ENCODE assay signal across 8 cellular contexts in genomic region chr1:166840309-166841302, GRCh38. TPM values are rescaled to one million over a fixed set of nuclear protein-coding genes. Genes with fewer than 3 reads are reported as not detected.
DNase-seq lines count a peak whose midpoint lies in the region; ATAC-seq and TF ChIP-seq lines count a peak whose summit lies in the region.

No MANE protein-coding gene starts in this region.

- WGBS in lung, 2 donors = 27 to 36% methylated on average over 16 of the region's 16 CpGs

- peak overlapping the region; percentile 89 to 90 (median 90) for H3K4me3 Mint-ChIP-seq in CD4-positive, CD25-positive, alpha-beta regulatory T cell

- peaks cover 27% of the 10 kb centered on the region for H3K36me3 Mint-ChIP-seq in CD4-positive, CD25-positive, alpha-beta regulatory T cell

- H3K27ac ChIP-seq in CD4-positive, CD25-positive, alpha-beta regulatory T cell (ENCODE audit: insufficient read depth, low read length, poor library complexity, severe bottlenecking) = peak overlapping the region; percentile 28
- peak overlapping the region; percentile 82 for H3K27ac ChIP-seq in lung (ENCODE audit: low read depth in 1 of 2, low read length in 1 of 2)
- peak overlapping the region; percentile 75 for H3K27ac ChIP-seq in upper lobe of right lung

- H3K4me3 ChIP-seq in CD4-positive, CD25-positive, alpha-beta regulatory T cell (ENCODE audit: low read depth, low read length) = peak overlapping the region; percentile 71
- peak overlapping the region; percentile 62 for H3K4me3 ChIP-seq in lung
- peak overlapping the region; percentile 70 for H3K4me3 ChIP-seq in upper lobe of right lung

- H3K36me3 ChIP-seq in CD4-positive, CD25-positive, alpha-beta regulatory T cell (ENCODE audit: control insufficient read depth, insufficient read depth, low read length) = peaks cover 37% of the 10 kb centered on the region
- H3K36me3 ChIP-seq in lung (ENCODE audit: control insufficient read depth in 2 of 2, insufficient read depth in 2 of 2, low read length in 2 of 2) (peaks cover 3 to 30% of the 10 kb centered on the region in 2 donors), upper lobe of right lung (peaks cover 46% of the 10 kb centered on the region)

- DNase-seq in CD4-positive, CD25-positive, alpha-beta regulatory T cell = no peak
- DNase-seq in MV-4-11 (lab: John Stamatoyannopoulos, UW) (peak; percentile 43), cerebellar cortex (ENCODE audit: low spot score) (peak; percentile 37), lung (ENCODE audit: low spot score) (peak; percentile 42), upper lobe of right lung (no peak), SKM-1 treated with dmso at 0.1 percent for 144 hours (lab: John Stamatoyannopoulos, UW; ENCODE audit: unreplicated experiment) (no peak), omental fat pad (ENCODE audit: low spot score) (no peak)

- H3K27ac Mint-ChIP-seq in CD4-positive, CD25-positive, alpha-beta regulatory T cell = peak overlapping the region; percentile 76 to 91 (median 89)

- H3K4me1 ChIP-seq in CD4-positive, CD25-positive, alpha-beta regulatory T cell (ENCODE audit: control insufficient read depth, insufficient read depth, low read length, poor library complexity, severe bottlenecking) = peaks cover 29% of the 10 kb centered on the region
- H3K4me1 ChIP-seq in lung (ENCODE audit: control insufficient read depth in 2 of 2, insufficient read depth in 2 of 2, low read length in 2 of 2) (peaks cover 24 to 31% of the 10 kb centered on the region in 2 donors), upper lobe of right lung (peaks cover 58% of the 10 kb centered on the region)

- peaks cover 0 to 2% (median 0%) of the 10 kb centered on the region in 7 donors for H3K9me3 Mint-ChIP-seq in CD4-positive, CD25-positive, alpha-beta regulatory T cell

- peaks cover 8% of the 10 kb centered on the region for H3K27me3 Mint-ChIP-seq in CD4-positive, CD25-positive, alpha-beta regulatory T cell

- H3K4me1 Mint-ChIP-seq in CD4-positive, CD25-positive, alpha-beta regulatory T cell = peaks cover 30 to 66% (median 35%) of the 10 kb centered on the region in 4 donors

- ATAC-seq in CD4-positive, CD25-positive, alpha-beta regulatory T cell (ENCODE audit: low read depth in 2 of 2) = no peak
- ATAC-seq in lung (ENCODE audit: insufficient read depth, low FRiP score) (no peak), upper lobe of right lung (peak; percentile 1), GM21737 (IDR thresholded peaks at IDR 0.05; ENCODE audit: unreplicated experiment) (no peak), omental fat pad (ENCODE audit: low FRiP score) (no peak)

- no peaks in the 10 kb centered on the region for H3K9me3 ChIP-seq in CD4-positive, CD25-positive, alpha-beta regulatory T cell (ENCODE audit: control insufficient read depth in 2 of 2, low read length in 2 of 2)
- H3K9me3 ChIP-seq in lung (ENCODE audit: control insufficient read depth in 2 of 2, insufficient read depth in 1 of 2, low read length in 1 of 2) (no peaks in the 10 kb centered on the region), upper lobe of right lung (no peaks in the 10 kb centered on the region)

- intact Hi-C loops in upper lobe of right lung (cut with DNase I) = no loop called here

- no peak for TF ChIP-seq CTCF in lung (IDR thresholded peaks at IDR 0.05; ENCODE audit: control extremely low read depth, extremely low read depth)
- TF ChIP-seq CTCF in upper lobe of right lung (IDR thresholded peaks at IDR 0.05) = no peak
- no peak for TF ChIP-seq CTCF in omental fat pad (IDR thresholded peaks at IDR 0.05)

- H3K27me3 ChIP-seq in CD4-positive, CD25-positive, alpha-beta regulatory T cell (ENCODE audit: control insufficient read depth, insufficient read depth, low read length) = no peaks in the 10 kb centered on the region
- H3K27me3 ChIP-seq in lung (ENCODE audit: control insufficient read depth, insufficient read depth) (no peaks in the 10 kb centered on the region), upper lobe of right lung (no peaks in the 10 kb centered on the region)

RNA-seq across cellular contexts. Expression of gene POGK, which starts 1.3 kb away (rescaled TPM):
- 19.1 TPM for total RNA-seq in CD4-positive, CD25-positive, alpha-beta regulatory T cell
- 10 to 100 TPM; 11.9 to 18.4 (median 13.2) TPM for polyA plus RNA-seq in CD4-positive, CD25-positive, alpha-beta regulatory T cell
- total RNA-seq in lung (10 to 100 TPM; 34.7 to 56.2 TPM), upper lobe of right lung (68.6 TPM), omental fat pad (10 to 100 TPM; 22.4 to 41.3 (median 28.3) TPM)
- 10 to 100 TPM; 19.0 to 19.6 TPM for polyA plus RNA-seq in lung

RNA-seq across cellular contexts. Expression of gene TADA1, which starts 35.5 kb away (rescaled TPM):
- total RNA-seq in CD4-positive, CD25-positive, alpha-beta regulatory T cell = 12.7 TPM
- 10 to 100 TPM; 14.5 to 21.4 (median 17.0) TPM for polyA plus RNA-seq in CD4-positive, CD25-positive, alpha-beta regulatory T cell
- total RNA-seq in lung (10 to 100 TPM in 1 of 2 donors, 1 to 10 TPM in 1; 8.3 to 14.4 TPM), upper lobe of right lung (9.5 TPM), omental fat pad (1 to 10 TPM; 5.9 to 8.7 (median 6.8) TPM)
- polyA plus RNA-seq in lung = 1 to 10 TPM; 6.5 to 6.8 TPM

Comparison
In these comparisons a context has a peak if more than half of its experiments do, and no peak if none do; other contexts are left out.
1. DNase-seq: peak in MV-4-11 (single experiment), cerebellar cortex (single experiment) and lung (single experiment); none in CD4-positive, CD25-positive, alpha-beta regulatory T cell (0 of 3), upper lobe of right lung (single experiment), SKM-1 treated with dmso at 0.1 percent for 144 hours (single experiment) and omental fat pad (single experiment).
2. H3K27ac ChIP-seq: peak in every context shown above with its lines; median percentile 82 in lung; 75 in upper lobe of right lung; 28 in CD4-positive, CD25-positive, alpha-beta regulatory T cell.
3. Peak in every context shown above with its lines, with median percentiles within 50 percentile points of each other: H3K4me3 ChIP-seq.